In the genomic region with DNA sequence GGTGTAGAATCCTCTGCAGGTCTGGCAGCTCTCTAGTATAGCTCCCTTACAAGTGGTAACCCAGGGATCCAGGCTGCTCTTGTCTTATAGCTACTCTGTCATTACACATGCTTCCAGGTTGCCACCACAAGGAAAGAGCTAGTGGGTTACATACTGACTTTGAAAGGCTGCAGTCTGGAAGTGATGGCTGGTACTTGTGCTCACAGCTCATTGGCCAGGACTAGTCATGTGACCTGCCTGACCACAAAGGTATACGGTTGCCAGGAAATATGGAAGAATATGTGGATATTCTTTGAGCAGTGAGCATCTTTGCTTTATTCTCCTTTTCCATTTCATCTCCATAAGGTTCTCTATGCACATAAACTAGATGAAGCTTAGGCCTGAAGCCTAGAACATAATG, we compare ENCODE assay signal across 11 cellular contexts. TPM values are rescaled to one million over a fixed set of nuclear protein-coding genes. Genes with fewer than 3 reads are reported as not detected.
DNase-seq lines count a peak whose midpoint lies in the region; ATAC-seq and TF ChIP-seq lines count a peak whose summit lies in the region.
"Had no signal": no experiment of that assay in that cellular context is flagged by ENCODE, and none has a peak within 500 bp of the region (broad histone marks: within the 10 kb centered on the region; RNA-seq: fewer than 3 reads in every experiment).

No MANE protein-coding gene starts in this region.

- H3K4me3 Mint-ChIP-seq in activated CD8-positive, alpha-beta T cell treated with anti-CD3 and anti-CD28 coated beads for 36 hours: no peak overlapping the region

- H3K27me3 ChIP-seq in BLaER1 treated with 17β-estradiol and CSF1 and Interleukin-3, amounts not matched to agents 10 nM and 100 nM: no peaks in the 10 kb centered on the region

- H3K36me3 Mint-ChIP-seq in activated CD8-positive, alpha-beta T cell treated with anti-CD3 and anti-CD28 coated beads for 36 hours (ENCODE audit: low read depth): peaks cover 20% of the 10 kb centered on the region

- peaks cover 81% of the 10 kb centered on the region for H3K4me1 Mint-ChIP-seq in activated CD8-positive, alpha-beta T cell treated with anti-CD3 and anti-CD28 coated beads for 36 hours (ENCODE audit: low read depth)

- peak overlapping the region in 10 of 11 experiments; percentile 49 to 78 (median 68); a peak in 17 of 22 replicates for H3K27ac ChIP-seq in BLaER1 treated with 17β-estradiol and CSF1 and Interleukin-3, amounts not matched to agents 10 nM and 100 nM

- peak overlapping the region; percentile 75 for H3K27ac Mint-ChIP-seq in activated CD8-positive, alpha-beta T cell treated with anti-CD3 and anti-CD28 coated beads for 36 hours

- peak overlapping the region; percentile 65 to 92 (median 82) for H3K4me2 ChIP-seq in BLaER1 treated with 17β-estradiol and CSF1 and Interleukin-3, amounts not matched to agents 10 nM and 100 nM

- DNase-seq in activated CD8-positive, alpha-beta T cell treated with anti-CD3 and anti-CD28 coated beads for 36 hours: peak; percentile 39
- DNase-seq in mucosa of descending colon (peak in 1 of 3 donors; percentile 10), superior temporal gyrus (ENCODE audit: extremely low spot score) (no peak), C1 segment of cervical spinal cord (lab: John Stamatoyannopoulos, UW) (no peak), NCI-H82 (lab: John Stamatoyannopoulos, UW) (no peak), Ammon's horn (ENCODE audit: low spot score) (no peak)
- DNase-seq: Calu3, NCI-H187 had no signal

- H3K9me3 Mint-ChIP-seq in activated CD8-positive, alpha-beta T cell treated with anti-CD3 and anti-CD28 coated beads for 36 hours: no peaks in the 10 kb centered on the region

- no peak for TF ChIP-seq CTCF in activated CD8-positive, alpha-beta T cell treated with anti-CD3 and anti-CD28 coated beads for 36 hours (IDR thresholded peaks at IDR 0.05)
- TF ChIP-seq CTCF in mucosa of descending colon (IDR thresholded peaks at IDR 0.05): no peak

- CTCF ChIA-PET in activated CD8-positive, alpha-beta T cell treated with anti-CD3 and anti-CD28 coated beads for 36 hours (lab: Charles Lee): interaction anchor here (0.6 to 1.6 kb wide), 3 partner anchors 9 to 98 kb away, joined by 3 to 6 read pairs (median 5); no protein-coding TSS in a partner anchor

- H4K20me1 ChIP-seq in BLaER1 treated with 17β-estradiol and CSF1 and Interleukin-3, amounts not matched to agents 10 nM and 100 nM: peaks cover 78 to 100% (median 98%) of the 10 kb centered on the region in 11 experiments

- H3K4me3 ChIP-seq in BLaER1 treated with 17β-estradiol and CSF1 and Interleukin-3, amounts not matched to agents 10 nM and 100 nM: no peak overlapping the region
- H3K4me3 ChIP-seq in GM08714 (ENCODE audit: low read length) (peak overlapping the region; percentile 30; the same call in 1 of the 2 replicates), mucosa of descending colon (no peak overlapping the region)
- H3K4me3 ChIP-seq: skin epidermis had no signal

- no peaks in the 10 kb centered on the region for H3K9me3 ChIP-seq in BLaER1 treated with 17β-estradiol and CSF1 and Interleukin-3, amounts not matched to agents 10 nM and 100 nM (replicated peaks in 1 of 11)
- H3K9me3 ChIP-seq in mucosa of descending colon: no peaks in the 10 kb centered on the region

- intact Hi-C loops in activated CD8-positive, alpha-beta T cell treated with anti-CD3 and anti-CD28 coated beads for 36 hours (cut with micrococcal nuclease): no loop called here
- intact Hi-C loops in mucosa of descending colon (cut with DNase I, micrococcal nuclease): no loop called here

- H3K4me1 ChIP-seq in BLaER1 treated with 17β-estradiol and CSF1 and Interleukin-3, amounts not matched to agents 10 nM and 100 nM: peaks cover 68 to 99% (median 85%) of the 10 kb centered on the region in 10 experiments
- peaks cover 42% of the 10 kb centered on the region for H3K4me1 ChIP-seq in mucosa of descending colon (ENCODE audit: low read depth)

- 0 out of 22 replicates have a peak overlapping the region, but pooled peaks of 2 of the 11 experiments have one; percentile 2 to 62 for H3K9ac ChIP-seq in BLaER1 treated with 17β-estradiol and CSF1 and Interleukin-3, amounts not matched to agents 10 nM and 100 nM

- POLR2A ChIA-PET in activated CD8-positive, alpha-beta T cell treated with anti-CD3 and anti-CD28 coated beads for 36 hours (lab: Charles Lee): interaction anchor here (0.6 to 1.9 kb wide), 9 partner anchors 13 to 96 kb away, joined by 3 to 7 read pairs (median 5); partner anchors contain the start of gene RREB1

- no peaks in the 10 kb centered on the region for H3K27me3 Mint-ChIP-seq in activated CD8-positive, alpha-beta T cell treated with anti-CD3 and anti-CD28 coated beads for 36 hours

- H3K36me3 ChIP-seq in BLaER1 treated with 17β-estradiol and CSF1 and Interleukin-3, amounts not matched to agents 10 nM and 100 nM: peaks cover 0 to 39% (median 0%) of the 10 kb centered on the region in 11 experiments; a peak in 5 of 22 replicates
- H3K36me3 ChIP-seq in mucosa of descending colon (ENCODE audit: low read depth): no peaks in the 10 kb centered on the region

- ATAC-seq in activated CD8-positive, alpha-beta T cell treated with anti-CD3 and anti-CD28 coated beads for 36 hours: no peak
- peak; percentile 7 for ATAC-seq in mucosa of descending colon

RNA-seq across cellular contexts. Expression of gene RREB1, which starts 46.0 kb away (rescaled TPM):
- 10 to 100 TPM; 18.7 to 19.7 TPM for total RNA-seq in activated CD8-positive, alpha-beta T cell treated with anti-CD3 and anti-CD28 coated beads for 36 hours
- total RNA-seq in mucosa of descending colon: 10 to 100 TPM; 64.9 to 85.9 (median 74.7) TPM
